ENCODE assay signal across 1 cellular context in genomic region chr1:204077979-204078696, GRCh38.
TF ChIP-seq lines count a peak whose summit lies in the region.

No MANE protein-coding gene starts in this region.

TF ChIP-seq in HepG2, 621 proteins besides CTCF, POLR2A, EP300 and RAD21 (continued from another document and continues in another):
- TF ChIP-seq, protein P1, sequence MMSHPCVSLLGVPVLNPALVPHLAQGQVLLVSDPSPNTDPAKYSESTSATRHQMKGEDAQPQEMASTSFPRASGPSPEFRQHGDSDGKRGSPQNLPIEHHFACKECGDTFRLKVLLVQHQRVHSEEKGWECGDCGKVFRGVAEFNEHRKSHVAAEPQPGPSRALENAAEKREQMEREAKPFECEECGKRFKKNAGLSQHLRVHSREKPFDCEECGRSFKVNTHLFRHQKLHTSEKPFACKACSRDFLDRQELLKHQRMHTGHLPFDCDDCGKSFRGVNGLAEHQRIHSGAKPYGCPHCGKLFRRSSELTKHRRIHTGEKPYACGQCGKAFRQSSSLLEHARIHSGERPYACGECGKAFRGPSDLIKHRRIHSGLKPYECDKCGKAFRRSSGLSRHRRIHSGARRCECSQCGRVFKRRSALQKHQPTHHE (CRISPR knock-in tag; IDR thresholded peaks at IDR 0.05; ENCODE audit: borderline replicate concordance) = no peak
- TF ChIP-seq JUN (CRISPR knock-in tag; IDR thresholded peaks at IDR 0.05) = no peak
- TF ChIP-seq HOXA5 (CRISPR knock-in tag; IDR thresholded peaks at IDR 0.05) = no peak
- no peak for TF ChIP-seq WIZ (CRISPR knock-in tag; IDR thresholded peaks at IDR 0.05)
- 0 out of 2 replicates have a peak, but pooled peaks have one; percentile 30 for TF ChIP-seq FOXA3 (CRISPR knock-in tag; IDR thresholded peaks at IDR 0.05)
- TF ChIP-seq ZNF230 (CRISPR knock-in tag; IDR thresholded peaks at IDR 0.05) = no peak
- TF ChIP-seq HNRNPL (IDR thresholded peaks at IDR 0.05; ENCODE audit: low read depth, low read length) = 0 out of 2 replicates have a peak, but pooled peaks have one; percentile 42
- TF ChIP-seq ZNF782 (CRISPR knock-in tag; IDR thresholded peaks at IDR 0.05; ENCODE audit: borderline replicate concordance) = no peak
- no peak for TF ChIP-seq ZBTB20 (CRISPR knock-in tag; IDR thresholded peaks at IDR 0.05; ENCODE audit: borderline replicate concordance, low read depth)
- no peak for TF ChIP-seq SIN3B (IDR thresholded peaks at IDR 0.05; ENCODE audit: low read length)
- no peak for TF ChIP-seq HNRNPH1 (optimal IDR thresholded peaks at IDR 0.05; ENCODE audit: low read depth, low read length)
- TF ChIP-seq, protein P2, sequence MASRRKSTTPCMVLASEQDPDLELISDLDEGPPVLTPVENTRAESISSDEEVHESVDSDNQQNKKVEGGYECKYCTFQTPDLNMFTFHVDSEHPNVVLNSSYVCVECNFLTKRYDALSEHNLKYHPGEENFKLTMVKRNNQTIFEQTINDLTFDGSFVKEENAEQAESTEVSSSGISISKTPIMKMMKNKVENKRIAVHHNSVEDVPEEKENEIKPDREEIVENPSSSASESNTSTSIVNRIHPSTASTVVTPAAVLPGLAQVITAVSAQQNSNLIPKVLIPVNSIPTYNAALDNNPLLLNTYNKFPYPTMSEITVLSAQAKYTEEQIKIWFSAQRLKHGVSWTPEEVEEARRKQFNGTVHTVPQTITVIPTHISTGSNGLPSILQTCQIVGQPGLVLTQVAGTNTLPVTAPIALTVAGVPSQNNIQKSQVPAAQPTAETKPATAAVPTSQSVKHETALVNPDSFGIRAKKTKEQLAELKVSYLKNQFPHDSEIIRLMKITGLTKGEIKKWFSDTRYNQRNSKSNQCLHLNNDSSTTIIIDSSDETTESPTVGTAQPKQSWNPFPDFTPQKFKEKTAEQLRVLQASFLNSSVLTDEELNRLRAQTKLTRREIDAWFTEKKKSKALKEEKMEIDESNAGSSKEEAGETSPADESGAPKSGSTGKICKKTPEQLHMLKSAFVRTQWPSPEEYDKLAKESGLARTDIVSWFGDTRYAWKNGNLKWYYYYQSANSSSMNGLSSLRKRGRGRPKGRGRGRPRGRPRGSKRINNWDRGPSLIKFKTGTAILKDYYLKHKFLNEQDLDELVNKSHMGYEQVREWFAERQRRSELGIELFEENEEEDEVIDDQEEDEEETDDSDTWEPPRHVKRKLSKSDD (CRISPR knock-in tag; IDR thresholded peaks at IDR 0.05; ENCODE audit: low read depth) = no peak
- TF ChIP-seq ZNF619 (CRISPR knock-in tag; IDR thresholded peaks at IDR 0.05) = no peak
- no peak; the same call in 1 of the 2 replicates for TF ChIP-seq ARID4A (CRISPR knock-in tag; IDR thresholded peaks at IDR 0.05; ENCODE audit: borderline replicate concordance)
- TF ChIP-seq ZSCAN31 (CRISPR knock-in tag; IDR thresholded peaks at IDR 0.05; ENCODE audit: low read depth) = no peak
- TF ChIP-seq USF2 (IDR thresholded peaks at IDR 0.05; ENCODE audit: low read depth, low read length) = no peak
- TF ChIP-seq USF2 (CRISPR knock-in tag; IDR thresholded peaks at IDR 0.05; ENCODE audit: borderline replicate concordance) = no peak
- 0 out of 2 replicates have a peak, but pooled peaks have one; percentile 61 for TF ChIP-seq ZNF788 (CRISPR knock-in tag; IDR thresholded peaks at IDR 0.05; ENCODE audit: borderline replicate concordance)
- no peak for TF ChIP-seq GATAD1 (CRISPR knock-in tag; IDR thresholded peaks at IDR 0.05)
- TF ChIP-seq ZNF451 (CRISPR knock-in tag; IDR thresholded peaks at IDR 0.05) = no peak
- no peak for TF ChIP-seq ZNF720 (CRISPR knock-in tag; IDR thresholded peaks at IDR 0.05)
- TF ChIP-seq, protein P3, sequence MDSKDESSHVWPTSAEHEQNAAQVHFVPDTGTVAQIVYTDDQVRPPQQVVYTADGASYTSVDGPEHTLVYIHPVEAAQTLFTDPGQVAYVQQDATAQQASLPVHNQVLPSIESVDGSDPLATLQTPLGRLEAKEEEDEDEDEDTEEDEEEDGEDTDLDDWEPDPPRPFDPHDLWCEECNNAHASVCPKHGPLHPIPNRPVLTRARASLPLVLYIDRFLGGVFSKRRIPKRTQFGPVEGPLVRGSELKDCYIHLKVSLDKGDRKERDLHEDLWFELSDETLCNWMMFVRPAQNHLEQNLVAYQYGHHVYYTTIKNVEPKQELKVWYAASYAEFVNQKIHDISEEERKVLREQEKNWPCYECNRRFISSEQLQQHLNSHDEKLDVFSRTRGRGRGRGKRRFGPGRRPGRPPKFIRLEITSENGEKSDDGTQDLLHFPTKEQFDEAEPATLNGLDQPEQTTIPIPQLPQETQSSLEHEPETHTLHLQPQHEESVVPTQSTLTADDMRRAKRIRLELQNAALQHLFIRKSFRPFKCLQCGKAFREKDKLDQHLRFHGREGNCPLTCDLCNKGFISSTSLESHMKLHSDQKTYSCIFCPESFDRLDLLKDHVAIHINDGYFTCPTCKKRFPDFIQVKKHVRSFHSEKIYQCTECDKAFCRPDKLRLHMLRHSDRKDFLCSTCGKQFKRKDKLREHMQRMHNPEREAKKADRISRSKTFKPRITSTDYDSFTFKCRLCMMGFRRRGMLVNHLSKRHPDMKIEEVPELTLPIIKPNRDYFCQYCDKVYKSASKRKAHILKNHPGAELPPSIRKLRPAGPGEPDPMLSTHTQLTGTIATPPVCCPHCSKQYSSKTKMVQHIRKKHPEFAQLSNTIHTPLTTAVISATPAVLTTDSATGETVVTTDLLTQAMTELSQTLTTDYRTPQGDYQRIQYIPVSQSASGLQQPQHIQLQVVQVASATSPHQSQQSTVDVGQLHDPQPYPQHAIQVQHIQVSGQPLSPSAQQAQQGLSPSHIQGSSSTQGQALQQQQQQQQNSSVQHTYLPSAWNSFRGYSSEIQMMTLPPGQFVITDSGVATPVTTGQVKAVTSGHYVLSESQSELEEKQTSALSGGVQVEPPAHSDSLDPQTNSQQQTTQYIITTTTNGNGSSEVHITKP (CRISPR knock-in tag; IDR thresholded peaks at IDR 0.05; ENCODE audit: low read depth) = no peak
- TF ChIP-seq, protein P4, sequence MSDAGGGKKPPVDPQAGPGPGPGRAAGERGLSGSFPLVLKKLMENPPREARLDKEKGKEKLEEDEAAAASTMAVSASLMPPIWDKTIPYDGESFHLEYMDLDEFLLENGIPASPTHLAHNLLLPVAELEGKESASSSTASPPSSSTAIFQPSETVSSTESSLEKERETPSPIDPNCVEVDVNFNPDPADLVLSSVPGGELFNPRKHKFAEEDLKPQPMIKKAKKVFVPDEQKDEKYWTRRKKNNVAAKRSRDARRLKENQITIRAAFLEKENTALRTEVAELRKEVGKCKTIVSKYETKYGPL (CRISPR knock-in tag; IDR thresholded peaks at IDR 0.05) = no peak
- no peak for TF ChIP-seq NFE2 (CRISPR knock-in tag; IDR thresholded peaks at IDR 0.05)
- TF ChIP-seq PHB2 (IDR thresholded peaks at IDR 0.05; ENCODE audit: partially characterized antibody) = no peak
- TF ChIP-seq, protein P5, sequence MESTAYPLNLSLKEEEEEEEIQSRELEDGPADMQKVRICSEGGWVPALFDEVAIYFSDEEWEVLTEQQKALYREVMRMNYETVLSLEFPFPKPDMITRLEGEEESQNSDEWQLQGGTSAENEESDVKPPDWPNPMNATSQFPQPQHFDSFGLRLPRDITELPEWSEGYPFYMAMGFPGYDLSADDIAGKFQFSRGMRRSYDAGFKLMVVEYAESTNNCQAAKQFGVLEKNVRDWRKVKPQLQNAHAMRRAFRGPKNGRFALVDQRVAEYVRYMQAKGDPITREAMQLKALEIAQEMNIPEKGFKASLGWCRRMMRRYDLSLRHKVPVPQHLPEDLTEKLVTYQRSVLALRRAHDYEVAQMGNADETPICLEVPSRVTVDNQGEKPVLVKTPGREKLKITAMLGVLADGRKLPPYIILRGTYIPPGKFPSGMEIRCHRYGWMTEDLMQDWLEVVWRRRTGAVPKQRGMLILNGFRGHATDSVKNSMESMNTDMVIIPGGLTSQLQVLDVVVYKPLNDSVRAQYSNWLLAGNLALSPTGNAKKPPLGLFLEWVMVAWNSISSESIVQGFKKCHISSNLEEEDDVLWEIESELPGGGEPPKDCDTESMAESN (CRISPR knock-in tag; conservative IDR thresholded peaks at IDR 0.05) = no peak
- TF ChIP-seq ZNF547 (CRISPR knock-in tag; IDR thresholded peaks at IDR 0.05) = no peak
- TF ChIP-seq IRF9 (CRISPR knock-in tag; IDR thresholded peaks at IDR 0.05; ENCODE audit: borderline replicate concordance) = no peak
- TF ChIP-seq ZNF839 (CRISPR knock-in tag; IDR thresholded peaks at IDR 0.05; ENCODE audit: borderline replicate concordance) = no peak
- TF ChIP-seq E2F1 (CRISPR knock-in tag; IDR thresholded peaks at IDR 0.05) = no peak
- no peak for TF ChIP-seq CHCHD3 (CRISPR knock-in tag; IDR thresholded peaks at IDR 0.05)
- TF ChIP-seq SNAPC2 (CRISPR knock-in tag; IDR thresholded peaks at IDR 0.05) = no peak
- TF ChIP-seq PAF1 (CRISPR knock-in tag; IDR thresholded peaks at IDR 0.05) = no peak
- TF ChIP-seq ZNF780A (CRISPR knock-in tag; IDR thresholded peaks at IDR 0.05) = no peak
- TF ChIP-seq HNRNPUL1 (IDR thresholded peaks at IDR 0.05; ENCODE audit: low read depth, low read length) = no peak
- TF ChIP-seq HDAC6 (IDR thresholded peaks at IDR 0.05; ENCODE audit: low read depth, low read length) = no peak
- TF ChIP-seq ZMYM2 (CRISPR knock-in tag; IDR thresholded peaks at IDR 0.05) = no peak
- TF ChIP-seq ZNF556 (CRISPR knock-in tag; IDR thresholded peaks at IDR 0.05; ENCODE audit: borderline replicate concordance) = no peak
- TF ChIP-seq ZNF20 (CRISPR knock-in tag; IDR thresholded peaks at IDR 0.05) = no peak
- TF ChIP-seq BHLHE40 (IDR thresholded peaks at IDR 0.05; ENCODE audit: low read length) = no peak
- no peak for TF ChIP-seq PRPF4 (IDR thresholded peaks at IDR 0.05; ENCODE audit: low read depth, low read length, poor library complexity, severe bottlenecking)
- no peak for TF ChIP-seq RBAK (CRISPR knock-in tag; IDR thresholded peaks at IDR 0.05)
- no peak for TF ChIP-seq JDP2 (CRISPR knock-in tag; IDR thresholded peaks at IDR 0.05; ENCODE audit: borderline replicate concordance)
- no peak for TF ChIP-seq ZNF772 (CRISPR knock-in tag; IDR thresholded peaks at IDR 0.05)
- no peak for TF ChIP-seq TCF7 (IDR thresholded peaks at IDR 0.05; ENCODE audit: low read depth)
- TF ChIP-seq HDAC2 (CRISPR knock-in tag; IDR thresholded peaks at IDR 0.05) = peak; percentile 55; the same call in 1 of the 2 replicates
- no peak for TF ChIP-seq ZSCAN25 (CRISPR knock-in tag; IDR thresholded peaks at IDR 0.05)
- no peak for TF ChIP-seq SIX1 (CRISPR knock-in tag; IDR thresholded peaks at IDR 0.05; ENCODE audit: borderline replicate concordance)
- no peak for TF ChIP-seq ZFP82 (CRISPR knock-in tag; IDR thresholded peaks at IDR 0.05; ENCODE audit: borderline replicate concordance)
